Comparison of ENCODE assay signal across 23 cellular contexts in the genomic region with DNA sequence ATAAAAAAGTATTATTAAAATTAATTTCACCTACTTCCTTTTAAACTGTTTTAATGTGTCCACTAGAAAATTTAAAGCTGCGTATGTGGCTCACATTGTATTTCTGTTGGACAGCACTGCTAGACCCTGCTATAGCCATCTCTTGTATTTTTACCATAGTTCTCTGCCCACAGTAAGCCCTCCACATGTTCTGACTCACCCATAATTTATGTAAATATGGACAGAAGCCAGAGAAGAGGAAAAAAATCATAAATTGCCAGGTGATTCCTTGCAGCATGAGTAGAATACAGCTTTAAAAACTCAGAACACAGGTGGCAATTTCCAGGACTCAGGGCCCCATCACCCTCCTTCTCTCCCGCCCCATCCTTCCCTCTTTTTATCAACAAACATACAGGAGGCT.
DNase-seq lines count a peak whose midpoint lies in the region; ATAC-seq, FAIRE-seq and TF ChIP-seq lines count a peak whose summit lies in the region.
"Had no signal": no experiment of that assay in that cellular context is flagged by ENCODE, and none has a peak within 500 bp of the region (broad histone marks: within the 10 kb centered on the region; RNA-seq: fewer than 3 reads in every experiment).

No MANE protein-coding gene starts in this region.

- no peak overlapping the region for H3K4me2 ChIP-seq in PC-3 (ENCODE audit: low read length)

- DNase-seq in HT1080 (ENCODE audit: low read depth) (peak; percentile 37), PC-3 (peak; percentile 52), cardiac fibroblast (ENCODE audit: low read depth in 2 of 2) (peak; percentile 42 to 46), pancreas (no peak), caudate nucleus (lab: John Stamatoyannopoulos, UW) (no peak)
- DNase-seq: activated CD4-positive, alpha-beta T cell treated with anti-CD3 and anti-CD28 coated beads, Interleukin-2, amount 50 U/mL, for 4 hours; activated CD8-positive, alpha-beta memory T cell treated with anti-CD3 and anti-CD28 coated beads, Interleukin-2, amount 50 U/mL, for 4 hours; activated naive CD4-positive, alpha-beta T cell treated with anti-CD3 and anti-CD28 coated beads, Interleukin-2, amount 50 U/mL, for 16 hours; effector memory CD4-positive, alpha-beta T cell; H9; NCI-H1417; NCI-H2081 treated with DMSO at 0.1 percent for 48 hours; ovary; right cardiac atrium; stimulated activated CD4-positive, alpha-beta T cell treated with anti-CD3 and anti-CD28 coated beads, Interleukin-4, amount 100 ng/mL, for 4 hours; stimulated activated naive CD4-positive, alpha-beta T cell treated with Interleukin-2 at 50 U/mL for 16 hours; testis had no signal

- no peaks in the 10 kb centered on the region for H3K9me3 ChIP-seq in PC-3 (ENCODE audit: low read length)
- H3K9me3 ChIP-seq in pancreas: no peaks in the 10 kb centered on the region
- H3K9me3 ChIP-seq: ovary, testis had no signal

- no peaks in the 10 kb centered on the region for H3K36me3 ChIP-seq in PC-3 (ENCODE audit: low read depth, low read length)
- no peaks in the 10 kb centered on the region for H3K36me3 ChIP-seq in pancreas
- H3K36me3 ChIP-seq: ovary had no signal

- no peak overlapping the region for H2AFZ ChIP-seq in PC-3 (ENCODE audit: low read length)

- H3K4me3 ChIP-seq in PC-3 (ENCODE audit: low read length): no peak overlapping the region
- no peak overlapping the region for H3K4me3 ChIP-seq in cardiac fibroblast (replicated peaks in 1 of 2; ENCODE audit: low read depth in 2 of 2, low read length in 2 of 2)
- no peak overlapping the region for H3K4me3 ChIP-seq in pancreas
- H3K4me3 ChIP-seq: ovary, testis had no signal

- H3K27me3 ChIP-seq in PC-3 (ENCODE audit: low read length) (no peaks in the 10 kb centered on the region), pancreas (no peaks in the 10 kb centered on the region)
- H3K27me3 ChIP-seq: ovary, testis had no signal

- POLR2A ChIA-PET in PC-3 (lab: Charles Lee; ENCODE audit: unreplicated experiment): no interaction called here

- H3K27ac ChIP-seq in PC-3 (ENCODE audit: low read length) (no peak overlapping the region), pancreas (no peak overlapping the region), caudate nucleus (ENCODE audit: low read depth, low read length) (no peak overlapping the region)
- H3K27ac ChIP-seq: ovary, testis had no signal

- H3F3A ChIP-seq in PC-3 (ENCODE audit: low read length, unreplicated experiment): no peaks in the 10 kb centered on the region

- H3K79me2 ChIP-seq in PC-3 (ENCODE audit: low read length): no peaks in the 10 kb centered on the region

- no TSS peak for BruUV-seq in PC-3 (replicated peaks; lab: Mats Ljungman, UMichigan)

- 74 to 83% methylated on average over 2 of the region's 2 CpGs for WGBS in pancreas, 2 donors

- no peaks in the 10 kb centered on the region for H3K9me2 ChIP-seq in PC-3 (replicated peaks; ENCODE audit: low read length)

- CTCF ChIA-PET in PC-3 (lab: Charles Lee): no interaction called here

- ATAC-seq in PC-3 (no peak), pancreas (peak in 3 of 4 donors; percentile 28 to 73 (median 67)), GM21423 (IDR thresholded peaks at IDR 0.05; ENCODE audit: unreplicated experiment) (no peak), HG02678 (IDR thresholded peaks at IDR 0.05; ENCODE audit: unreplicated experiment) (no peak)
- ATAC-seq: natural killer cell treated with Interleukin-12 subunit alpha and Interleukin-12 subunit beta and Interleukin-15 and Interleukin-18, amount 100 ng/mL, for 72 hours; right cardiac atrium; Right ventricle myocardium inferior had no signal

- no peak for FAIRE-seq in pancreas (lab: Jason Lieb, UNC)
- FAIRE-seq: GM19239, islet of Langerhans had no signal

- H3K9ac ChIP-seq in PC-3 (ENCODE audit: low read length): no peak overlapping the region

- intact Hi-C loops in PC-3 (cut with micrococcal nuclease): no loop called here
- intact Hi-C loops in pancreas (cut with DNase I): no loop called here

- H4K20me1 ChIP-seq in PC-3 (ENCODE audit: low read length): no peaks in the 10 kb centered on the region

- TF ChIP-seq CTCF in PC-3 (conservative IDR thresholded peaks at IDR 0.05; ENCODE audit: low read depth, low read length) (no peak), cardiac fibroblast (IDR thresholded peaks at IDR 0.05; ENCODE audit: low read depth, low read length) (no peak), pancreas (IDR thresholded peaks at IDR 0.05) (no peak)

- peaks cover 8% of the 10 kb centered on the region for H3K4me1 ChIP-seq in PC-3 (ENCODE audit: insufficient read depth, low read length)
- H3K4me1 ChIP-seq in pancreas: no peaks in the 10 kb centered on the region
- H3K4me1 ChIP-seq: testis had no signal

Comparison
In these comparisons a context has a peak if more than half of its experiments do, and no peak if none do; other contexts are left out.
1. DNase-seq: peak in HT1080 (single experiment), PC-3 (single experiment) and cardiac fibroblast (2 of 2); none in pancreas (0 of 6) and caudate nucleus (0 of 61).
2. ATAC-seq: peak in pancreas (3 of 4); none in PC-3 (single experiment), GM21423 (single experiment) and HG02678 (single experiment).